In the genomic region with DNA sequence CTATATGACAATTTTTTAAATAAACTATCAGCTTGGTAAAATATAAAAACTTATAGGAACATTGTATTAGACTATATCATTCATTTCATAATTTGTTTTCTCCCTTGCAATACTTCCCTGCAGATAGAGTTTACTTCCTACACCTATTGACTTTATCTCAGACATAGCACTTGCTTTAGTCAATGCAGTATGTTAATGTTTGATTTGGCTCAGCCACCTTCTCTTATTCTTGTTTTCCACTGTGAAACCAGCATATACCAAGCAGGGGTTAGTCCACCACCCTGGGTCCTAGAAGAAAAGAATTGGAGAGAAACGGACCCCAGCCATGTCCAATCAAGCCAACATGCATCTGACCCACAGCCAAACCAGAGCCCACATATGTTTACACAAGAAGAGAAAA, we compare ENCODE assay signal across 27 cellular contexts. TPM values are rescaled to one million over a fixed set of nuclear protein-coding genes. Genes with fewer than 3 reads are reported as not detected.
"Had no signal": no experiment of that assay in that cellular context is flagged by ENCODE, and none has a peak within 500 bp of the region (broad histone marks: within the 10 kb centered on the region; RNA-seq: fewer than 3 reads in every experiment).

No MANE protein-coding gene starts in this region.

- H3K27ac ChIP-seq: adrenal gland, body of pancreas had no signal

- H3K9me3 Mint-ChIP-seq: activated CD4-positive, alpha-beta T cell treated with anti-CD3 and anti-CD28 coated beads, Interleukin-2, amount 10 ng/mL, durations not matched to agents 24 days and 14 days; activated naive CD4-positive, alpha-beta T cell treated with anti-CD3 and anti-CD28 coated beads for 36 hours; activated naive CD4-positive, alpha-beta T cell treated with anti-CD3 and anti-CD28 coated beads, Interleukin-2, amount 50 U/mL, for 24 hours; activated naive CD8-positive, alpha-beta T cell treated with anti-CD3 and anti-CD28 coated beads for 36 hours; activated naive CD8-positive, alpha-beta T cell treated with anti-CD3 and anti-CD28 coated beads, Interleukin-2, amount 50 U/mL, for 24 hours; activated T-helper 1 cell treated with anti-CD3 and anti-CD28 coated beads, Interleukin-12 subunit alpha, Interleukin-12 subunit beta, Interleukin-2, Interleukin-4 antibody, amounts not matched to agents 30 ng/mL and 10 ng/mL and 1 ng/mL, durations not matched to agents 14 hours and 24 hours and 36 hours; activated T-helper 2 cell treated with anti-CD3 and anti-CD28 coated beads, Interferon-gamma antibody, Interleukin-2, Interleukin-4, amounts not matched to agents 10 μg/mL and 5 μg/mL and 100 μg/mL, durations not matched to agents 14 hours and 24 hours and 36 hours had no signal

- H3K36me3 ChIP-seq: adrenal gland had no signal

- ATAC-seq: activated CD4-positive, alpha-beta T cell treated with anti-CD3 and anti-CD28 coated beads for 36 hours; activated CD8-positive, alpha-beta memory T cell treated with anti-CD3 and anti-CD28 coated beads, Interleukin-2, amount 10 ng/mL, durations not matched to agents 7 days and 5 days; activated CD8-positive, alpha-beta T cell treated with anti-CD3 and anti-CD28 coated beads, Interleukin-2, amount 10 ng/mL, durations not matched to agents 7 days and 5 days; activated naive CD8-positive, alpha-beta T cell treated with anti-CD3 and anti-CD28 coated beads, Interleukin-2, amount 50 U/mL, for 24 hours; body of pancreas; esophagus mucosa had no signal

- H3K27me3 ChIP-seq: adrenal gland, body of pancreas had no signal

- H3K4me3 Mint-ChIP-seq: activated CD4-positive, alpha-beta memory T cell treated with anti-CD3 and anti-CD28 coated beads for 36 hours; activated CD4-positive, alpha-beta T cell treated with anti-CD3 and anti-CD28 coated beads for 36 hours; activated CD4-positive, alpha-beta T cell treated with anti-CD3 and anti-CD28 coated beads, Interleukin-2, amount 10 ng/mL, durations not matched to agents 24 days and 14 days; activated CD8-positive, alpha-beta memory T cell treated with anti-CD3 and anti-CD28 coated beads, Interleukin-2, amount 10 ng/mL, durations not matched to agents 7 days and 5 days; activated CD8-positive, alpha-beta T cell treated with anti-CD3 and anti-CD28 coated beads, Interleukin-2, amount 10 ng/mL, durations not matched to agents 7 days and 5 days; activated naive CD4-positive, alpha-beta T cell treated with anti-CD3 and anti-CD28 coated beads for 36 hours; activated naive CD4-positive, alpha-beta T cell treated with anti-CD3 and anti-CD28 coated beads, Interleukin-2, amount 50 U/mL, for 24 hours; activated naive CD8-positive, alpha-beta T cell treated with anti-CD3 and anti-CD28 coated beads for 36 hours; activated naive CD8-positive, alpha-beta T cell treated with anti-CD3 and anti-CD28 coated beads, Interleukin-2, amount 50 U/mL, for 24 hours; activated T-helper 1 cell treated with anti-CD3 and anti-CD28 coated beads, Interleukin-12 subunit alpha, Interleukin-12 subunit beta, Interleukin-2, Interleukin-4 antibody, amounts not matched to agents 30 ng/mL and 10 ng/mL and 1 ng/mL, durations not matched to agents 14 hours and 24 hours and 36 hours had no signal

- H3K4me1 ChIP-seq: adrenal gland, body of pancreas had no signal

- H3K4me1 Mint-ChIP-seq: activated CD4-positive, alpha-beta T cell treated with anti-CD3 and anti-CD28 coated beads for 36 hours; activated CD4-positive, alpha-beta T cell treated with anti-CD3 and anti-CD28 coated beads, Interleukin-2, amount 10 ng/mL, durations not matched to agents 24 days and 14 days; activated CD8-positive, alpha-beta memory T cell treated with anti-CD3 and anti-CD28 coated beads, Interleukin-2, amount 10 ng/mL, durations not matched to agents 7 days and 5 days; activated naive CD4-positive, alpha-beta T cell treated with anti-CD3 and anti-CD28 coated beads, Interleukin-2, amount 50 U/mL, for 24 hours; activated naive CD8-positive, alpha-beta T cell treated with anti-CD3 and anti-CD28 coated beads for 36 hours; activated naive CD8-positive, alpha-beta T cell treated with anti-CD3 and anti-CD28 coated beads, Interleukin-2, amount 50 U/mL, for 24 hours had no signal

- H3K27me3 Mint-ChIP-seq: activated CD4-positive, alpha-beta memory T cell treated with anti-CD3 and anti-CD28 coated beads for 36 hours; activated CD4-positive, alpha-beta T cell treated with anti-CD3 and anti-CD28 coated beads for 36 hours; activated CD4-positive, alpha-beta T cell treated with anti-CD3 and anti-CD28 coated beads, Interleukin-2, amount 10 ng/mL, durations not matched to agents 24 days and 14 days; activated CD8-positive, alpha-beta memory T cell treated with anti-CD3 and anti-CD28 coated beads, Interleukin-2, amount 10 ng/mL, durations not matched to agents 7 days and 5 days; activated naive CD4-positive, alpha-beta T cell treated with anti-CD3 and anti-CD28 coated beads, Interleukin-2, amount 50 U/mL, for 24 hours; activated naive CD8-positive, alpha-beta T cell treated with anti-CD3 and anti-CD28 coated beads for 36 hours; activated naive CD8-positive, alpha-beta T cell treated with anti-CD3 and anti-CD28 coated beads, Interleukin-2, amount 50 U/mL, for 24 hours had no signal

- H3K27ac Mint-ChIP-seq: activated CD4-positive, alpha-beta memory T cell treated with anti-CD3 and anti-CD28 coated beads for 36 hours; activated CD4-positive, alpha-beta T cell treated with anti-CD3 and anti-CD28 coated beads for 36 hours; activated CD4-positive, alpha-beta T cell treated with anti-CD3 and anti-CD28 coated beads, Interleukin-2, amount 10 ng/mL, durations not matched to agents 24 days and 14 days; activated CD8-positive, alpha-beta memory T cell treated with anti-CD3 and anti-CD28 coated beads, Interleukin-2, amount 10 ng/mL, durations not matched to agents 7 days and 5 days; activated CD8-positive, alpha-beta T cell treated with anti-CD3 and anti-CD28 coated beads, Interleukin-2, amount 10 ng/mL, durations not matched to agents 7 days and 5 days; activated naive CD4-positive, alpha-beta T cell treated with anti-CD3 and anti-CD28 coated beads for 36 hours; activated naive CD4-positive, alpha-beta T cell treated with anti-CD3 and anti-CD28 coated beads, Interleukin-2, amount 50 U/mL, for 24 hours; activated naive CD8-positive, alpha-beta T cell treated with anti-CD3 and anti-CD28 coated beads for 36 hours; activated naive CD8-positive, alpha-beta T cell treated with anti-CD3 and anti-CD28 coated beads, Interleukin-2, amount 50 U/mL, for 24 hours; activated T-helper 1 cell treated with anti-CD3 and anti-CD28 coated beads, Interleukin-12 subunit alpha, Interleukin-12 subunit beta, Interleukin-2, Interleukin-4 antibody, amounts not matched to agents 30 ng/mL and 10 ng/mL and 1 ng/mL, durations not matched to agents 14 hours and 24 hours and 36 hours; activated T-helper 2 cell treated with anti-CD3 and anti-CD28 coated beads, Interferon-gamma antibody, Interleukin-2, Interleukin-4, amounts not matched to agents 10 μg/mL and 5 μg/mL and 100 μg/mL, durations not matched to agents 14 hours and 24 hours and 36 hours had no signal

- H3K9me3 ChIP-seq: adrenal gland, body of pancreas had no signal

- DNase-seq: activated CD4-positive, alpha-beta memory T cell treated with anti-CD3 and anti-CD28 coated beads for 36 hours; activated CD4-positive, alpha-beta T cell treated with anti-CD3 and anti-CD28 coated beads for 36 hours; activated CD4-positive, alpha-beta T cell treated with anti-CD3 and anti-CD28 coated beads, Interleukin-2, amount 10 ng/mL, durations not matched to agents 24 days and 14 days; activated CD4-positive, CD25-positive, alpha-beta regulatory T cell; activated CD4-positive, CD25-positive, alpha-beta regulatory T cell treated with anti-CD3 and anti-CD28 coated beads, Interleukin-2, amount 50 U/mL, for 72 hours; activated CD8-positive, alpha-beta memory T cell treated with anti-CD3 and anti-CD28 coated beads, Interleukin-2, amount 10 ng/mL, durations not matched to agents 7 days and 5 days; activated CD8-positive, alpha-beta memory T cell treated with anti-CD3 and anti-CD28 coated beads, Interleukin-2, amount 50 U/mL, for 4 hours; activated CD8-positive, alpha-beta T cell treated with anti-CD3 and anti-CD28 coated beads, Interleukin-2, amount 10 ng/mL, durations not matched to agents 7 days and 5 days; activated effector memory CD4-positive, alpha-beta T cell treated with anti-CD3 and anti-CD28 coated beads, Interleukin-2, amount 50 U/mL, for 16 hours; activated naive CD4-positive, alpha-beta T cell treated with anti-CD3 and anti-CD28 coated beads for 36 hours; activated naive CD8-positive, alpha-beta T cell treated with anti-CD3 and anti-CD28 coated beads for 36 hours; activated naive CD8-positive, alpha-beta T cell treated with anti-CD3 and anti-CD28 coated beads, Interleukin-2, amount 50 U/mL, for 24 hours; activated T-cell treated with anti-CD3 and anti-CD28 coated beads, Interleukin-2, amount 50 U/mL, for 1 hour; activated T-cell treated with anti-CD3 and anti-CD28 coated beads, Interleukin-2, amount 50 U/mL, for 48 hours; adrenal gland; amygdala; aorta; body of pancreas; caudate nucleus; cortex of kidney; effector CD8-positive, alpha-beta T cell; foreskin fibroblast; T-helper 2 cell had no signal

- H3K4me3 ChIP-seq: adrenal gland, body of pancreas had no signal

- H3K36me3 Mint-ChIP-seq: activated CD4-positive, alpha-beta memory T cell treated with anti-CD3 and anti-CD28 coated beads for 36 hours; activated CD8-positive, alpha-beta memory T cell treated with anti-CD3 and anti-CD28 coated beads, Interleukin-2, amount 10 ng/mL, durations not matched to agents 7 days and 5 days; activated naive CD4-positive, alpha-beta T cell treated with anti-CD3 and anti-CD28 coated beads, Interleukin-2, amount 50 U/mL, for 24 hours; activated naive CD8-positive, alpha-beta T cell treated with anti-CD3 and anti-CD28 coated beads for 36 hours had no signal

RNA-seq across cellular contexts. Expression of a gene that starts 10.4 kb away (rescaled TPM):
- total RNA-seq: activated CD8-positive, alpha-beta T cell treated with anti-CD3 and anti-CD28 coated beads, Interleukin-2, amount 10 ng/mL, durations not matched to agents 7 days and 5 days; activated naive CD8-positive, alpha-beta T cell treated with anti-CD3 and anti-CD28 coated beads for 36 hours had no signal
